Comparison of ENCODE assay signal across 1 cellular context in the genomic region with DNA sequence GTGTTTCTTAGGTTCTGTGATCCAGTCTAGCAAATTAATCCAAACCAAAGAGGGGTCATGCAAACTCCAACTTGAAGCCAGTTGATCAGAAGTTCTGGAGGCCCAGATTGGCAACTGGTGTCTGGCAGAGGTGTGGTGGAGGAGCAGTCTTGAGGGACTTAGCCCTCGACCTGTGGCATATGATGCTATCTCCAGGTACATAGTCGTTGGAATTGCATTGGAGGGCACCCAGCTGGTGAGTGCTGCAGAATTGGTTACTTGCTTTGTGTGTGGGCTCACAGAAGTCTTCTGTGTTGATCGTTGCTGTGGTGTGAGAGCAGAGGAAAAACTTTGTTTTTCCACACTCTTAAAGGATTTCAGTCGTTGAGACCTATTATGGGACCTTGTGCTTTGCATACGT.
TF ChIP-seq lines count a peak whose summit lies in the region.

No MANE protein-coding gene starts in this region.

TF ChIP-seq in HepG2, 621 proteins besides CTCF, POLR2A, EP300 and RAD21:
- no peak for TF ChIP-seq JUND (CRISPR knock-in tag; IDR thresholded peaks at IDR 0.05)
- no peak for TF ChIP-seq TEAD3 (CRISPR knock-in tag; optimal IDR thresholded peaks at IDR 0.05; ENCODE audit: borderline replicate concordance)
- TF ChIP-seq ZKSCAN5 (CRISPR knock-in tag; IDR thresholded peaks at IDR 0.05) = no peak
- peak; percentile 50; the same call in 1 of the 2 replicates for TF ChIP-seq POLR2AphosphoS2 (IDR thresholded peaks at IDR 0.05; ENCODE audit: low read depth, low read length)
TF ChIP-seq in HepG2: peak in this region for 1.
